23 cellular contexts compared by ENCODE assay signal in genomic region chr13:44651724-44652123, GRCh38.
DNase-seq lines count a peak whose midpoint lies in the region; ATAC-seq, FAIRE-seq and TF ChIP-seq lines count a peak whose summit lies in the region.
"Had no signal": no experiment of that assay in that cellular context is flagged by ENCODE, and none has a peak within 500 bp of the region (broad histone marks: within the 10 kb centered on the region; RNA-seq: fewer than 3 reads in every experiment).

No MANE protein-coding gene starts in this region.

- in situ Hi-C loops in HepG2 (cut with HindIII; ENCODE audit: extremely low pct_ligation_motif_present, low pct_unique_long_range_greater_than_20kb), result no loop called here
- in situ Hi-C loops in K562 (cut with MboI), result no loop called here

- H3K4me1 Mint-ChIP-seq in stimulated activated naive B cell treated with anti-CD40 and anti-IgM and Interleukin-4, amounts not matched to agents 10 μg/mL and 1 μg/mL and 100 μg/mL, for 72 hours, result no peaks in the 10 kb centered on the region
- H3K4me1 Mint-ChIP-seq: B cell had no signal

- H3K27me3 ChIP-seq in HepG2 (ENCODE audit: control insufficient read depth in 1 of 2, insufficient read depth in 2 of 2, low read length in 2 of 2) (no peaks in the 10 kb centered on the region), right lobe of liver (no peaks in the 10 kb centered on the region), K562 (ENCODE audit: control insufficient read depth in 2 of 2, insufficient read depth in 2 of 2, low read length in 2 of 2) (no peaks in the 10 kb centered on the region), keratinocyte (ENCODE audit: control insufficient read depth, extremely low read depth, insufficient read depth, low read length) (no peaks in the 10 kb centered on the region), left lung (no peaks in the 10 kb centered on the region)
- H3K27me3 ChIP-seq: BLaER1 treated with 17β-estradiol and CSF1 and Interleukin-3, amounts not matched to agents 10 nM and 100 nM had no signal

- H3K27ac ChIP-seq in HepG2 (ENCODE audit: extremely low read length, insufficient read depth, low read length) (no peak overlapping the region), right lobe of liver (no peak overlapping the region), K562 (ENCODE audit: extremely low read depth, low read depth, low read length) (no peak overlapping the region), keratinocyte (ENCODE audit: control insufficient read depth, insufficient read depth, low read length) (no peak overlapping the region), left lung (no peak overlapping the region)
- H3K27ac ChIP-seq: 22Rv1; A549; BLaER1 treated with 17β-estradiol and CSF1 and Interleukin-3, amounts not matched to agents 10 nM and 100 nM; C4-2B had no signal

- H4K20me1 ChIP-seq in HepG2 (ENCODE audit: insufficient read depth, low read length), result no peaks in the 10 kb centered on the region
- H4K20me1 ChIP-seq in K562 (replicated peaks; ENCODE audit: control insufficient read depth, insufficient read depth, low read length), result no peaks in the 10 kb centered on the region
- no peaks in the 10 kb centered on the region for H4K20me1 ChIP-seq in keratinocyte (ENCODE audit: control insufficient read depth, extremely low read depth, insufficient read depth, low read length)
- H4K20me1 ChIP-seq: BLaER1 treated with 17β-estradiol and CSF1 and Interleukin-3, amounts not matched to agents 10 nM and 100 nM had no signal

- H3K9ac ChIP-seq in HepG2 (ENCODE audit: insufficient read depth, low read depth, low read length) (no peak overlapping the region), K562 (ENCODE audit: insufficient read depth in 1 of 2, low read depth in 2 of 2, low read length in 2 of 2) (no peak overlapping the region), keratinocyte (ENCODE audit: control insufficient read depth, extremely low read depth, insufficient read depth, low read length) (no peak overlapping the region)
- H3K9ac ChIP-seq: BLaER1 treated with 17β-estradiol and CSF1 and Interleukin-3, amounts not matched to agents 10 nM and 100 nM had no signal

- TF ChIP-seq RAD21 in HepG2 (CRISPR knock-in tag; IDR thresholded peaks at IDR 0.05) (no peak), K562 (CRISPR knock-in tag; conservative IDR thresholded peaks at IDR 0.05 in 1 of 2, IDR thresholded peaks at IDR 0.05 in 1 of 2) (no peak)

- WGBS in HepG2 (ENCODE audit: low lambda C conversion rate), result 52% methylated on average over 3 of the region's 3 CpGs
- 92% methylated on average over 3 of the region's 3 CpGs for WGBS in right lobe of liver (ENCODE audit: insufficient coverage, low coverage, low lambda C conversion rate, missing lambda C conversion rate)
- 0% methylated on average over 3 of the region's 3 CpGs for WGBS in K562 (ENCODE audit: insufficient coverage, low coverage, missing lambda C conversion rate)

- H3K4me1 ChIP-seq in HepG2 (ENCODE audit: insufficient read depth, low read length), result 0 out of 2 replicates have a peak, but pooled peaks cover 6% of the 10 kb centered on the region
- H3K4me1 ChIP-seq in right lobe of liver, result no peaks in the 10 kb centered on the region
- H3K4me1 ChIP-seq in K562 (replicated peaks in 1 of 2; ENCODE audit: control insufficient read depth in 2 of 2, insufficient read depth in 2 of 2, low read length in 2 of 2), result no peaks in the 10 kb centered on the region
- H3K4me1 ChIP-seq in keratinocyte (ENCODE audit: control insufficient read depth, extremely low read depth, insufficient read depth, low read length), result peaks cover 3% of the 10 kb centered on the region
- no peaks in the 10 kb centered on the region for H3K4me1 ChIP-seq in left lung
- H3K4me1 ChIP-seq: BLaER1 treated with 17β-estradiol and CSF1 and Interleukin-3, amounts not matched to agents 10 nM and 100 nM; Caco-2 had no signal

- no peak overlapping the region for H3K4me3 ChIP-seq in HepG2 (replicated peaks in 1 of 3; ENCODE audit: insufficient read depth in 1 of 3, low read depth in 2 of 3, low read length in 3 of 3)
- H3K4me3 ChIP-seq in right lobe of liver, result no peak overlapping the region
- H3K4me3 ChIP-seq in K562, result no peak overlapping the region
- no peak overlapping the region for H3K4me3 ChIP-seq in keratinocyte (ENCODE audit: control insufficient read depth in 2 of 3, extremely low read depth in 1 of 3, insufficient read depth in 2 of 3, low read depth in 1 of 3, low read length in 3 of 3)
- no peak overlapping the region for H3K4me3 ChIP-seq in left lung
- H3K4me3 ChIP-seq: A549; BLaER1 treated with 17β-estradiol and CSF1 and Interleukin-3, amounts not matched to agents 10 nM and 100 nM had no signal

- H2AFZ ChIP-seq in HepG2 (ENCODE audit: low read length), result no peak overlapping the region
- H2AFZ ChIP-seq in K562 (ENCODE audit: low read depth, low read length), result no peak overlapping the region
- H2AFZ ChIP-seq in keratinocyte (ENCODE audit: control insufficient read depth, low read length), result no peak overlapping the region

- no peak for TF ChIP-seq EP300 in HepG2 (IDR thresholded peaks at IDR 0.05; ENCODE audit: low read depth in 2 of 2, low read length in 2 of 2)
- no peak for TF ChIP-seq EP300 in HepG2 (CRISPR knock-in tag; IDR thresholded peaks at IDR 0.05; ENCODE audit: borderline replicate concordance)
- TF ChIP-seq EP300 in K562 (IDR thresholded peaks at IDR 0.05; ENCODE audit: low read length), result no peak

- no peak overlapping the region for H3K27ac Mint-ChIP-seq in stimulated activated naive B cell treated with anti-CD40 and anti-IgM and Interleukin-4, amounts not matched to agents 10 μg/mL and 1 μg/mL and 100 μg/mL, for 72 hours
- H3K27ac Mint-ChIP-seq: B cell; CD4-positive, alpha-beta T cell; CD8-positive, alpha-beta T cell had no signal

- H3K4me2 ChIP-seq in HepG2 (ENCODE audit: low read depth, low read length) (no peak overlapping the region), K562 (ENCODE audit: insufficient read depth, low read length) (no peak overlapping the region), keratinocyte (ENCODE audit: control insufficient read depth, extremely low read depth, insufficient read depth, low read depth, low read length) (no peak overlapping the region)
- H3K4me2 ChIP-seq: A549; BLaER1 treated with 17β-estradiol and CSF1 and Interleukin-3, amounts not matched to agents 10 nM and 100 nM had no signal

- TF ChIP-seq POLR2A in HepG2 (IDR thresholded peaks at IDR 0.05; ENCODE audit: insufficient read depth in 1 of 2, low read depth in 2 of 2, low read length in 2 of 2) (no peak), right lobe of liver (IDR thresholded peaks at IDR 0.05) (no peak), K562 (conservative IDR thresholded peaks at IDR 0.05) (no peak)

- no peaks in the 10 kb centered on the region for H3K36me3 ChIP-seq in HepG2 (replicated peaks in 1 of 2; ENCODE audit: control insufficient read depth in 1 of 2, insufficient read depth in 2 of 2, low read length in 2 of 2)
- no peaks in the 10 kb centered on the region for H3K36me3 ChIP-seq in right lobe of liver
- H3K36me3 ChIP-seq in K562 (ENCODE audit: control insufficient read depth, insufficient read depth, low read length), result no peaks in the 10 kb centered on the region
- no peaks in the 10 kb centered on the region for H3K36me3 ChIP-seq in keratinocyte (ENCODE audit: control insufficient read depth in 2 of 2, extremely low read depth in 1 of 2, insufficient read depth in 2 of 2, low read length in 2 of 2)
- no peaks in the 10 kb centered on the region for H3K36me3 ChIP-seq in left lung
- H3K36me3 ChIP-seq: BLaER1 treated with 17β-estradiol and CSF1 and Interleukin-3, amounts not matched to agents 10 nM and 100 nM had no signal

- POLR2A ChIA-PET in HepG2 (lab: Yijun Ruan, JAX), result no interaction called here
- POLR2A ChIA-PET in K562 (lab: Yijun Ruan, JAX), result interaction anchor here (0.8 kb wide), 1 partner anchor 10 kb away, joined by 3 read pairs; no protein-coding TSS in a partner anchor

- no peak overlapping the region for H3K4me3 Mint-ChIP-seq in stimulated activated naive B cell treated with anti-CD40 and anti-IgM and Interleukin-4, amounts not matched to agents 10 μg/mL and 1 μg/mL and 100 μg/mL, for 72 hours
- H3K4me3 Mint-ChIP-seq: B cell; CD4-positive, alpha-beta T cell; CD8-positive, alpha-beta T cell had no signal

- CTCF ChIA-PET in HepG2 (lab: Yijun Ruan, JAX; ENCODE audit: low intra/inter-chr PET ratio, low total read pairs), result no interaction called here
- CTCF ChIA-PET in K562 (lab: Yijun Ruan, JAX; ENCODE audit: low intra/inter-chr PET ratio), result no interaction called here

- no peaks in the 10 kb centered on the region for H3K79me2 ChIP-seq in HepG2 (ENCODE audit: insufficient read depth, low read length)
- H3K79me2 ChIP-seq in K562 (ENCODE audit: control insufficient read depth, insufficient read depth, low read length), result no peaks in the 10 kb centered on the region
- no peaks in the 10 kb centered on the region for H3K79me2 ChIP-seq in keratinocyte (ENCODE audit: control insufficient read depth, insufficient read depth, low read length)

- H3K9me3 ChIP-seq in HepG2 (ENCODE audit: low read length), result no peaks in the 10 kb centered on the region
- H3K9me3 ChIP-seq in right lobe of liver, result no peaks in the 10 kb centered on the region
- no peaks in the 10 kb centered on the region for H3K9me3 ChIP-seq in K562 (replicated peaks; ENCODE audit: control insufficient read depth, insufficient read depth, low read depth, low read length)
- no peaks in the 10 kb centered on the region for H3K9me3 ChIP-seq in keratinocyte (ENCODE audit: control insufficient read depth, low read depth, low read length)
- no peaks in the 10 kb centered on the region for H3K9me3 ChIP-seq in left lung
- H3K9me3 ChIP-seq: A549; BLaER1 treated with 17β-estradiol and CSF1 and Interleukin-3, amounts not matched to agents 10 nM and 100 nM; Caco-2 had no signal

- ATAC-seq in HepG2, result no peak
- ATAC-seq in right lobe of liver, result no peak
- no peak for ATAC-seq in K562
- no peak for ATAC-seq in stimulated activated naive B cell treated with anti-CD40 and anti-IgM and Interleukin-4, amounts not matched to agents 10 μg/mL and 1 μg/mL and 100 μg/mL, for 72 hours (replicated peaks)
- no peak for ATAC-seq in left lung
- ATAC-seq: A549; CD8-positive, alpha-beta T cell had no signal

- intact Hi-C loops in HepG2 (cut with micrococcal nuclease; ENCODE audit: unreplicated experiment) (no loop called here), right lobe of liver (cut with DNase I) (no loop called here), K562 (cut with micrococcal nuclease) (no loop called here), left lung (cut with DNase I) (no loop called here)

- FAIRE-seq in HepG2 (lab: Jason Lieb, UNC) (no peak), K562 (lab: Jason Lieb, UNC) (no peak), keratinocyte (lab: Jason Lieb, UNC) (peak; percentile 20)
- FAIRE-seq: A549, D721Med, G401.6, GM12891 had no signal

- dilution Hi-C loops in keratinocyte (cut with MboI; ENCODE audit: extremely low pct_ligation_motif_present, low sequenced_read_pairs), result no loop called here

- BruUV-seq in HepG2 (replicated peaks; lab: Mats Ljungman, UMichigan) (no TSS peak), K562 (replicated peaks; lab: Mats Ljungman, UMichigan) (no TSS peak)

- no peaks in the 10 kb centered on the region for H3K9me3 Mint-ChIP-seq in stimulated activated naive B cell treated with anti-CD40 and anti-IgM and Interleukin-4, amounts not matched to agents 10 μg/mL and 1 μg/mL and 100 μg/mL, for 72 hours
- H3K9me3 Mint-ChIP-seq: CD4-positive, alpha-beta T cell; CD8-positive, alpha-beta T cell had no signal

- DNase-seq in NCI-H82 (lab: John Stamatoyannopoulos, UW) (peak; percentile 45), NCI-H82 treated with DMSO at 0.1 percent for 48 hours (lab: John Stamatoyannopoulos, UW; ENCODE audit: unreplicated experiment) (no peak), HepG2 (ENCODE audit: low spot score) (no peak), right lobe of liver (no peak), K562 (ENCODE audit: extremely low read depth in 1 of 4, low spot score in 3 of 4) (no peak), keratinocyte (ENCODE audit: low read depth, low spot score) (no peak), left lung (no peak)
- DNase-seq in stimulated activated naive B cell treated with anti-CD40 and anti-IgM and Interleukin-4, amounts not matched to agents 10 μg/mL and 1 μg/mL and 100 μg/mL, for 72 hours, result no peak
- DNase-seq: AML-193; Caco-2; Calu3; CD4-positive, alpha-beta T cell; CD8-positive, alpha-beta T cell; DMS79 treated with DMSO at 0.1 percent for 48 hours; GF-D8 had no signal

- TF ChIP-seq CTCF in HepG2 (CRISPR knock-in tag; IDR thresholded peaks at IDR 0.05), result no peak
- no peak for TF ChIP-seq CTCF in right lobe of liver (IDR thresholded peaks at IDR 0.05)
- TF ChIP-seq CTCF in K562 (IDR thresholded peaks at IDR 0.05 in 2 of 3, conservative IDR thresholded peaks at IDR 0.05 in 1 of 3; ENCODE audit: insufficient read depth in 2 of 3, low read depth in 1 of 3, low read length in 3 of 3), result no peak
- TF ChIP-seq CTCF in keratinocyte (optimal IDR thresholded peaks at IDR 0.05 in 1 of 3, IDR thresholded peaks at IDR 0.05 in 1 of 3, conservative IDR thresholded peaks at IDR 0.05 in 1 of 3; ENCODE audit: extremely low read depth in 1 of 3, insufficient read depth in 2 of 3, low read length in 3 of 3), result no peak
- no peak for TF ChIP-seq CTCF in left lung (IDR thresholded peaks at IDR 0.05)

- no peaks in the 10 kb centered on the region for H3K36me3 Mint-ChIP-seq in stimulated activated naive B cell treated with anti-CD40 and anti-IgM and Interleukin-4, amounts not matched to agents 10 μg/mL and 1 μg/mL and 100 μg/mL, for 72 hours
- H3K36me3 Mint-ChIP-seq: CD8-positive, alpha-beta T cell had no signal

- peaks cover 7 to 21% of the 10 kb centered on the region in 2 donors for H3K27me3 Mint-ChIP-seq in stimulated activated naive B cell treated with anti-CD40 and anti-IgM and Interleukin-4, amounts not matched to agents 10 μg/mL and 1 μg/mL and 100 μg/mL, for 72 hours

- H3K9me1 ChIP-seq in K562 (ENCODE audit: control insufficient read depth, insufficient read depth, low read length), result no peaks in the 10 kb centered on the region
- no peaks in the 10 kb centered on the region for H3K9me1 ChIP-seq in keratinocyte (ENCODE audit: control insufficient read depth, extremely low read depth, insufficient read depth, low read length)
